Comparison of ENCODE assay signal across 26 cellular contexts in genomic region chr16:58655215-58655596, GRCh38.
"Had no signal": no experiment of that assay in that cellular context is flagged by ENCODE, and none has a peak within 500 bp of the region (broad histone marks: within the 10 kb centered on the region; RNA-seq: fewer than 3 reads in every experiment).

No MANE protein-coding gene starts in this region.

- H3K27ac ChIP-seq: ascending aorta, brain microvascular endothelial cell, cardiac muscle cell, SK-N-MC, VCaP had no signal

- H3K36me3 ChIP-seq: ascending aorta, brain microvascular endothelial cell, cardiac muscle cell, MG63 had no signal

- H3K4me1 ChIP-seq: ascending aorta had no signal

- H3K27me3 Mint-ChIP-seq: activated naive CD8-positive, alpha-beta T cell treated with anti-CD3 and anti-CD28 coated beads, Interleukin-2, amount 50 U/mL, for 24 hours; activated T-cell treated with anti-CD3 and anti-CD28 coated beads, Interleukin-2, amount 50 U/mL, for 24 hours had no signal

- H3K36me3 Mint-ChIP-seq: activated CD8-positive, alpha-beta memory T cell treated with anti-CD3 and anti-CD28 coated beads, Interleukin-2, amount 10 ng/mL, durations not matched to agents 7 days and 5 days; activated naive CD4-positive, alpha-beta T cell treated with anti-CD3 and anti-CD28 coated beads, Interleukin-2, amount 50 U/mL, for 72 hours had no signal

- H3K4me1 Mint-ChIP-seq: activated CD8-positive, alpha-beta memory T cell treated with anti-CD3 and anti-CD28 coated beads, Interleukin-2, amount 10 ng/mL, durations not matched to agents 7 days and 5 days; activated naive CD8-positive, alpha-beta T cell treated with anti-CD3 and anti-CD28 coated beads, Interleukin-2, amount 50 U/mL, for 24 hours had no signal

- H3K4me3 Mint-ChIP-seq: activated CD8-positive, alpha-beta memory T cell treated with anti-CD3 and anti-CD28 coated beads, Interleukin-2, amount 10 ng/mL, durations not matched to agents 7 days and 5 days; activated naive CD8-positive, alpha-beta T cell treated with anti-CD3 and anti-CD28 coated beads, Interleukin-2, amount 50 U/mL, for 24 hours; activated T-cell treated with anti-CD3 and anti-CD28 coated beads, Interleukin-2, amount 50 U/mL, for 24 hours; activated T-helper 1 cell treated with anti-CD3 and anti-CD28 coated beads, Interleukin-12 subunit alpha, Interleukin-12 subunit beta, Interleukin-2, Interleukin-4 antibody, amounts not matched to agents 30 ng/mL and 10 ng/mL and 1 ng/mL, durations not matched to agents 14 hours and 24 hours and 36 hours had no signal

- H3K9me3 Mint-ChIP-seq: activated naive CD4-positive, alpha-beta T cell treated with anti-CD3 and anti-CD28 coated beads, Interleukin-2, amount 50 U/mL, for 72 hours; activated naive CD8-positive, alpha-beta T cell treated with anti-CD3 and anti-CD28 coated beads, Interleukin-2, amount 50 U/mL, for 24 hours; activated T-cell treated with anti-CD3 and anti-CD28 coated beads, Interleukin-2, amount 50 U/mL, for 24 hours; activated T-helper 1 cell treated with anti-CD3 and anti-CD28 coated beads, Interleukin-12 subunit alpha, Interleukin-12 subunit beta, Interleukin-2, Interleukin-4 antibody, amounts not matched to agents 30 ng/mL and 10 ng/mL and 1 ng/mL, durations not matched to agents 14 hours and 24 hours and 36 hours had no signal

- ATAC-seq: activated CD8-positive, alpha-beta memory T cell treated with anti-CD3 and anti-CD28 coated beads, Interleukin-2, amount 10 ng/mL, durations not matched to agents 7 days and 5 days; activated naive CD4-positive, alpha-beta T cell treated with anti-CD3 and anti-CD28 coated beads, Interleukin-2, amount 50 U/mL, for 72 hours; activated naive CD8-positive, alpha-beta T cell treated with anti-CD3 and anti-CD28 coated beads, Interleukin-2, amount 50 U/mL, for 24 hours; Right ventricle myocardium inferior had no signal

- H3K27me3 ChIP-seq: ascending aorta, brain microvascular endothelial cell, cardiac muscle cell had no signal

- H3K4me3 ChIP-seq: ascending aorta, cardiac muscle cell, MG63, SK-N-MC had no signal

- H3K9me3 ChIP-seq: ascending aorta, MG63 had no signal

- DNase-seq: activated CD4-positive, alpha-beta T cell treated with anti-CD3 and anti-CD28 coated beads for 48 hours; activated CD4-positive, alpha-beta T cell treated with anti-CD3 and anti-CD28 coated beads, Interleukin-2, amount 50 U/mL, for 4 hours; activated CD4-positive, CD25-positive, alpha-beta regulatory T cell treated with anti-CD3 and anti-CD28 coated beads, Interleukin-2, amount 50 U/mL, for 72 hours; activated CD8-positive, alpha-beta memory T cell treated with anti-CD3 and anti-CD28 coated beads, Interleukin-2, amount 10 ng/mL, durations not matched to agents 7 days and 5 days; activated effector memory CD4-positive, alpha-beta T cell treated with anti-CD3 and anti-CD28 coated beads, Interleukin-2, amount 50 U/mL, for 16 hours; activated naive CD4-positive, alpha-beta T cell treated with Interleukin-2 at 50 U/mL for 16 hours; activated naive CD8-positive, alpha-beta T cell treated with anti-CD3 and anti-CD28 coated beads, Interleukin-2, amount 50 U/mL, for 24 hours; activated T-cell treated with anti-CD3 and anti-CD28 coated beads, Interleukin-2, amount 50 U/mL, for 24 hours; amniotic stem cell; brain microvascular endothelial cell; MG63; NCI-H1105; NCI-H1436; NCI-H1694 treated with DMSO at 0.1 percent for 48 hours; NCI-H2081; NCI-H446; NCI-H524; RPMI8226; T-helper 1 cell had no signal

- H3K27ac Mint-ChIP-seq: activated CD8-positive, alpha-beta memory T cell treated with anti-CD3 and anti-CD28 coated beads, Interleukin-2, amount 10 ng/mL, durations not matched to agents 7 days and 5 days; activated naive CD4-positive, alpha-beta T cell treated with anti-CD3 and anti-CD28 coated beads, Interleukin-2, amount 50 U/mL, for 72 hours; activated naive CD8-positive, alpha-beta T cell treated with anti-CD3 and anti-CD28 coated beads, Interleukin-2, amount 50 U/mL, for 24 hours; activated T-cell treated with anti-CD3 and anti-CD28 coated beads, Interleukin-2, amount 50 U/mL, for 24 hours; activated T-helper 1 cell treated with anti-CD3 and anti-CD28 coated beads, Interleukin-12 subunit alpha, Interleukin-12 subunit beta, Interleukin-2, Interleukin-4 antibody, amounts not matched to agents 30 ng/mL and 10 ng/mL and 1 ng/mL, durations not matched to agents 14 hours and 24 hours and 36 hours had no signal
